ENCODE assay signal across 1 cellular context in the genomic region with DNA sequence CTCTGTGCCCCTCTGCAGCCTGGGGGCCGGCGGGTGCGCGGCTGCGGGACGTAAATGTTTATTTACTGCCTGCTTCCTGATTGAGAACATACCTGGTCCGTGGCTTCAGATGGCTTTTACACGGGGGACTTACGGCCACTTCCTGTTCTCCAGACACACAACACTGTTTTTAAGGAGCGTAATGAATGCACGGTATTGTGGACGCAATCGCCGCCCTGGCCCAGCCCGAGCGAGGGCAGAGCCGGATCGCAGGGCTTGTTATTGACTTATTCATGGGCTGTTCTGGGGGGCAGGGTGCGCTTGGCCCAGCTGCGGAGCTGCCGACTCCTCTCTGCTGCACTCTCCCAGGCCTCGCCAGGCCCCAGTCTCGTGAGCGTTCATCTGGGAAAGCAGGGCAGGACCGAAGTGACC.
TF ChIP-seq lines count a peak whose summit lies in the region.

No MANE protein-coding gene starts in this region.

TF ChIP-seq in HepG2, 621 proteins besides CTCF, POLR2A, EP300 and RAD21 (continued from another document):
- TF ChIP-seq SOX5 (CRISPR knock-in tag; IDR thresholded peaks at IDR 0.05; ENCODE audit: borderline replicate concordance) = peak; percentile 10; the same call in 1 of the 2 replicates
- TF ChIP-seq ZNF557 (CRISPR knock-in tag; IDR thresholded peaks at IDR 0.05) = no peak
- no peak for TF ChIP-seq ZNF224 (CRISPR knock-in tag; IDR thresholded peaks at IDR 0.05)
